In genomic region chr15:79943820-79944219, GRCh38 we compare ENCODE assay signal across 11 cellular contexts. TPM values are rescaled to one million over a fixed set of nuclear protein-coding genes. Genes with fewer than 3 reads are reported as not detected.
DNase-seq lines count a peak whose midpoint lies in the region; ATAC-seq and TF ChIP-seq lines count a peak whose summit lies in the region.
"Had no signal": no experiment of that assay in that cellular context is flagged by ENCODE, and none has a peak within 500 bp of the region (broad histone marks: within the 10 kb centered on the region; RNA-seq: fewer than 3 reads in every experiment).

No MANE protein-coding gene starts in this region.

- no peak overlapping the region for H3K4me3 ChIP-seq in dorsolateral prefrontal cortex

- no peak overlapping the region for H3K27ac ChIP-seq in foreskin keratinocyte
- H3K27ac ChIP-seq in dorsolateral prefrontal cortex, result no peak overlapping the region

- intact Hi-C loops in dorsolateral prefrontal cortex (cut with DNase I), result no loop called here

- ATAC-seq in GM18861 (IDR thresholded peaks at IDR 0.05; ENCODE audit: unreplicated experiment) (peak; percentile 94), GM21723 (IDR thresholded peaks at IDR 0.05; ENCODE audit: unreplicated experiment) (peak; percentile 60), HG03378 (IDR thresholded peaks at IDR 0.05; ENCODE audit: unreplicated experiment) (peak; percentile 91), foreskin keratinocyte (peak; percentile 55)

- DNase-seq in foreskin keratinocyte, result peak; percentile 18 to 70
- DNase-seq in dorsolateral prefrontal cortex, result no peak
- no peak for DNase-seq in stimulated activated CD4-positive, alpha-beta T cell treated with anti-CD3 and anti-CD28 coated beads, Interleukin-2, amount 100 ng/mL, for 24 hours
- DNase-seq in UCSD-AML1 (lab: John Stamatoyannopoulos, UW; ENCODE audit: unreplicated experiment), result no peak
- DNase-seq in cerebellar nuclear complex (lab: John Stamatoyannopoulos, UW), result no peak
- DNase-seq: aorta, midbrain, NCI-H1092 treated with DMSO at 0.1 percent for 48 hours had no signal

- TF ChIP-seq CTCF in foreskin keratinocyte (conservative IDR thresholded peaks at IDR 0.05) (no peak), dorsolateral prefrontal cortex (IDR thresholded peaks at IDR 0.05 in 54 of 56, conservative IDR thresholded peaks at IDR 0.05 in 2 of 56; ENCODE audit: low read depth in 1 of 56, partially characterized antibody in 56 of 56) (no peak)

- H3K27me3 ChIP-seq in foreskin keratinocyte (peaks cover 23% of the 10 kb centered on the region), dorsolateral prefrontal cortex (peaks cover 0 to 13% (median 0%) of the 10 kb centered on the region in 45 donors)

- H3K4me1 ChIP-seq in foreskin keratinocyte, result peaks cover 3% of the 10 kb centered on the region

RNA-seq across cellular contexts. Expression of gene BCL2A1, which starts 27.2 kb away (rescaled TPM):
- total RNA-seq in foreskin keratinocyte (not detected in 2 replicates), dorsolateral prefrontal cortex (10 to 100 TPM in 4 of 120 experiments, 1 to 10 TPM in 69, under 1 TPM in 19, not detected in 28; 0.43 to 18.3 (median 1.9) TPM)
- not detected in 2 replicates for polyA plus RNA-seq in foreskin keratinocyte

RNA-seq across cellular contexts. Expression of gene MTHFS, which starts 47.0 kb away (rescaled TPM):
- total RNA-seq in foreskin keratinocyte (20.1 and 23.1 TPM in 2 replicates), dorsolateral prefrontal cortex (10 to 100 TPM in 100 of 120 experiments, 1 to 10 TPM in 20; 2.6 to 23.9 (median 13.1) TPM)
- polyA plus RNA-seq in foreskin keratinocyte, result 26.9 and 31.4 TPM in 2 replicates

Comparison
In these comparisons a context has a peak if more than half of its experiments do, and no peak if none do; other contexts are left out.
1. DNase-seq: peak in foreskin keratinocyte (2 of 2); none in dorsolateral prefrontal cortex (0 of 10), stimulated activated CD4-positive, alpha-beta T cell treated with anti-CD3 and anti-CD28 coated beads, Interleukin-2, amount 100 ng/mL, for 24 hours (0 of 2), UCSD-AML1 (single experiment) and cerebellar nuclear complex (0 of 2).
2. Peak in every context shown above with its lines, with median percentiles within 50 percentile points of each other: ATAC-seq.